16 cellular contexts compared by ENCODE assay signal in the genomic region with DNA sequence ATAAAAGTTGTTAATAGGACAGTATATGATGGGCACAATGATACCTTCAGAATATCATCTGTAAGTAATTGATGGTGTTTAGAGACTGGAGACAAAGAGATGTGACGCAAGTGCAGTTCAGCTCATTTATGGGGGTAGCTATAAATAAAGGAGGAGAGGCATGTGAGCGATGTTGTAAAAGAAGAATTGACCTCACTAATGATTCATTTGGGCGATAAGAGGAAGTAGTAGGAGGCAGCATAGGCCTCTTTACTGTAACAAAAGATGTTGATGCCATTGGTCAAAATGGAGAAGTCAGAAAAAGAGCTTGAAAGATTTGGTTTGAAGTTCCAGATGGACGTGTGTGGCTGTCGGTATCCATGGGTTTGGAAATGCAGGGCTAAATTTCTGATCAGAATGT.
DNase-seq lines count a peak whose midpoint lies in the region; ATAC-seq, FAIRE-seq and TF ChIP-seq lines count a peak whose summit lies in the region.
"Had no signal": no experiment of that assay in that cellular context is flagged by ENCODE, and none has a peak within 500 bp of the region (broad histone marks: within the 10 kb centered on the region; RNA-seq: fewer than 3 reads in every experiment).

No MANE protein-coding gene starts in this region.

- H3K36me3 ChIP-seq in pancreas, result no peaks in the 10 kb centered on the region
- H3K36me3 ChIP-seq: gastroesophageal sphincter had no signal

- H3K4me1 ChIP-seq in pancreas, result peaks cover 0 to 3% (median 2%) of the 10 kb centered on the region in 3 donors
- H3K4me1 ChIP-seq: gastroesophageal sphincter had no signal

- no peak for TF ChIP-seq CTCF in pancreas (IDR thresholded peaks at IDR 0.05)

- intact Hi-C loops in pancreas (cut with DNase I), result no loop called here
- intact Hi-C loops in activated naive CD4-positive, alpha-beta T cell treated with anti-CD3 and anti-CD28 coated beads for 36 hours (cut with micrococcal nuclease), result no loop called here

- no peaks in the 10 kb centered on the region for H3K9me3 ChIP-seq in pancreas
- H3K9me3 ChIP-seq: gastroesophageal sphincter had no signal

- CTCF ChIA-PET in activated naive CD4-positive, alpha-beta T cell treated with anti-CD3 and anti-CD28 coated beads for 36 hours (lab: Charles Lee), result interaction anchor here (0.6 kb wide), 1 partner anchor 20 kb away, joined by 3 read pairs; no protein-coding TSS in a partner anchor

- ATAC-seq in pancreas, result peak in 3 of 4 donors; percentile 12 to 80 (median 52)
- ATAC-seq in natural killer cell treated with Interleukin-12 subunit alpha and Interleukin-12 subunit beta and Interleukin-15 and Interleukin-18, amount 100 ng/mL, for 72 hours, result no peak
- ATAC-seq: activated T-cell treated with anti-CD3 and anti-CD28 coated beads, Interleukin-2, amount 50 U/mL, for 72 hours; gastroesophageal sphincter had no signal

- no peaks in the 10 kb centered on the region for H3K27me3 ChIP-seq in pancreas
- H3K27me3 ChIP-seq: gastroesophageal sphincter had no signal

- H3K36me3 Mint-ChIP-seq in activated naive CD4-positive, alpha-beta T cell treated with anti-CD3 and anti-CD28 coated beads for 36 hours (ENCODE audit: low read depth), result no peaks in the 10 kb centered on the region
- H3K36me3 Mint-ChIP-seq in natural killer cell treated with Interleukin-12 subunit alpha and Interleukin-12 subunit beta and Interleukin-15 and Interleukin-18, amount 100 ng/mL, for 72 hours, result no peaks in the 10 kb centered on the region
- H3K36me3 Mint-ChIP-seq: CD4-positive, CD25-positive, alpha-beta regulatory T cell had no signal

- H3K27me3 Mint-ChIP-seq in activated naive CD4-positive, alpha-beta T cell treated with anti-CD3 and anti-CD28 coated beads for 36 hours (ENCODE audit: low read depth), result no peaks in the 10 kb centered on the region
- peaks cover 2 to 8% of the 10 kb centered on the region in 2 donors for H3K27me3 Mint-ChIP-seq in natural killer cell treated with Interleukin-12 subunit alpha and Interleukin-12 subunit beta and Interleukin-15 and Interleukin-18, amount 100 ng/mL, for 72 hours
- H3K27me3 Mint-ChIP-seq: activated CD4-positive, alpha-beta T cell treated with anti-CD3 and anti-CD28 coated beads, Interleukin-2, amount 10 ng/mL, durations not matched to agents 7 days and 5 days; CD4-positive, CD25-positive, alpha-beta regulatory T cell; stimulated activated naive CD8-positive, alpha-beta T cell treated with anti-CD3 and anti-CD28 coated beads, Interleukin-15, Interleukin-2, amounts not matched to agents 100 ng/mL and 50 ng/mL, for 24 hours had no signal

- H3K27ac Mint-ChIP-seq in activated naive CD4-positive, alpha-beta T cell treated with anti-CD3 and anti-CD28 coated beads for 36 hours, result no peak overlapping the region
- H3K27ac Mint-ChIP-seq in natural killer cell treated with Interleukin-12 subunit alpha and Interleukin-12 subunit beta and Interleukin-15 and Interleukin-18, amount 100 ng/mL, for 72 hours, result no peak overlapping the region
- H3K27ac Mint-ChIP-seq: activated CD4-positive, alpha-beta T cell treated with anti-CD3 and anti-CD28 coated beads, Interleukin-2, amount 10 ng/mL, durations not matched to agents 7 days and 5 days; activated T-cell treated with anti-CD3 and anti-CD28 coated beads, Interleukin-2, amount 50 U/mL, for 72 hours; CD4-positive, CD25-positive, alpha-beta regulatory T cell; stimulated activated naive CD8-positive, alpha-beta T cell treated with anti-CD3 and anti-CD28 coated beads, Interleukin-15, Interleukin-2, amounts not matched to agents 100 ng/mL and 50 ng/mL, for 24 hours had no signal

- H3K27ac ChIP-seq in pancreas, result peak overlapping the region in 2 of 4 donors; percentile 31 to 43
- H3K27ac ChIP-seq: gastroesophageal sphincter had no signal

- 80 to 88% methylated on average over 5 of the region's 5 CpGs for WGBS in pancreas, 2 donors

- H3K9me3 Mint-ChIP-seq in activated naive CD4-positive, alpha-beta T cell treated with anti-CD3 and anti-CD28 coated beads for 36 hours, result peaks cover 4% of the 10 kb centered on the region
- peaks cover 4% of the 10 kb centered on the region for H3K9me3 Mint-ChIP-seq in natural killer cell treated with Interleukin-12 subunit alpha and Interleukin-12 subunit beta and Interleukin-15 and Interleukin-18, amount 100 ng/mL, for 72 hours
- H3K9me3 Mint-ChIP-seq: activated CD4-positive, alpha-beta T cell treated with anti-CD3 and anti-CD28 coated beads, Interleukin-2, amount 10 ng/mL, durations not matched to agents 7 days and 5 days had no signal

- DNase-seq in EL (peak; percentile 36), NOMO-1 (lab: John Stamatoyannopoulos, UW; ENCODE audit: unreplicated experiment in 2 of 2) (peak; percentile 88 to 98), fibroblast of gingiva (ENCODE audit: low read depth) (peak; percentile 17), pancreas (no peak), GM12892 (ENCODE audit: insufficient read length) (no peak), GF-D8 (lab: John Stamatoyannopoulos, UW) (no peak)
- no peak for DNase-seq in activated naive CD4-positive, alpha-beta T cell treated with anti-CD3 and anti-CD28 coated beads for 36 hours
- no peak for DNase-seq in natural killer cell treated with Interleukin-12 subunit alpha and Interleukin-12 subunit beta and Interleukin-15 and Interleukin-18, amount 100 ng/mL, for 72 hours (ENCODE audit: low spot score)
- DNase-seq: activated CD4-positive, alpha-beta T cell treated with anti-CD3 and anti-CD28 coated beads, Interleukin-2, amount 10 ng/mL, durations not matched to agents 7 days and 5 days; activated T-cell treated with anti-CD3 and anti-CD28 coated beads, Interleukin-2, amount 50 U/mL, for 72 hours; amygdala; CD4-positive, CD25-positive, alpha-beta regulatory T cell; islet precursor cell; T-helper 2 cell had no signal

- H3K4me3 Mint-ChIP-seq in activated naive CD4-positive, alpha-beta T cell treated with anti-CD3 and anti-CD28 coated beads for 36 hours, result no peak overlapping the region
- no peak overlapping the region for H3K4me3 Mint-ChIP-seq in natural killer cell treated with Interleukin-12 subunit alpha and Interleukin-12 subunit beta and Interleukin-15 and Interleukin-18, amount 100 ng/mL, for 72 hours
- H3K4me3 Mint-ChIP-seq: activated CD4-positive, alpha-beta T cell treated with anti-CD3 and anti-CD28 coated beads, Interleukin-2, amount 10 ng/mL, durations not matched to agents 7 days and 5 days; activated T-cell treated with anti-CD3 and anti-CD28 coated beads, Interleukin-2, amount 50 U/mL, for 72 hours; CD4-positive, CD25-positive, alpha-beta regulatory T cell; stimulated activated naive CD8-positive, alpha-beta T cell treated with anti-CD3 and anti-CD28 coated beads, Interleukin-15, Interleukin-2, amounts not matched to agents 100 ng/mL and 50 ng/mL, for 24 hours had no signal

- no peak for TF ChIP-seq POLR2A in GM12892 (IDR thresholded peaks at IDR 0.05; ENCODE audit: low read depth, low read length)

- no peak overlapping the region for H3K4me3 ChIP-seq in pancreas
- H3K4me3 ChIP-seq: gastroesophageal sphincter had no signal

- no peaks in the 10 kb centered on the region for H3K4me1 Mint-ChIP-seq in activated naive CD4-positive, alpha-beta T cell treated with anti-CD3 and anti-CD28 coated beads for 36 hours (ENCODE audit: low read depth)
- no peaks in the 10 kb centered on the region for H3K4me1 Mint-ChIP-seq in natural killer cell treated with Interleukin-12 subunit alpha and Interleukin-12 subunit beta and Interleukin-15 and Interleukin-18, amount 100 ng/mL, for 72 hours (ENCODE audit: low read depth in 2 of 2)
- H3K4me1 Mint-ChIP-seq: activated CD4-positive, alpha-beta T cell treated with anti-CD3 and anti-CD28 coated beads, Interleukin-2, amount 10 ng/mL, durations not matched to agents 7 days and 5 days; CD4-positive, CD25-positive, alpha-beta regulatory T cell had no signal

- FAIRE-seq in pancreas (lab: Jason Lieb, UNC) (no peak), GM12892 (lab: Jason Lieb, UNC) (no peak)

Comparison
In these comparisons a context has a peak if more than half of its experiments do, and no peak if none do; other contexts are left out.
1. DNase-seq: peak in EL (single experiment), NOMO-1 (2 of 2) and fibroblast of gingiva (single experiment); none in pancreas (0 of 6), GM12892 (single experiment), activated naive CD4-positive, alpha-beta T cell treated with anti-CD3 and anti-CD28 coated beads for 36 hours (single experiment), GF-D8 (single experiment) and natural killer cell treated with Interleukin-12 subunit alpha and Interleukin-12 subunit beta and Interleukin-15 and Interleukin-18, amount 100 ng/mL, for 72 hours (single experiment).
2. ATAC-seq: peak in pancreas (3 of 4); none in natural killer cell treated with Interleukin-12 subunit alpha and Interleukin-12 subunit beta and Interleukin-15 and Interleukin-18, amount 100 ng/mL, for 72 hours (0 of 2).